15 cellular contexts compared by ENCODE assay signal in genomic region chr2:241321911-241322310, GRCh38. TPM values are rescaled to one million over a fixed set of nuclear protein-coding genes. Genes with fewer than 3 reads are reported as not detected.
DNase-seq lines count a peak whose midpoint lies in the region; ATAC-seq and TF ChIP-seq lines count a peak whose summit lies in the region.
"Had no signal": no experiment of that assay in that cellular context is flagged by ENCODE, and none has a peak within 500 bp of the region (broad histone marks: within the 10 kb centered on the region; RNA-seq: fewer than 3 reads in every experiment).

No MANE protein-coding gene starts in this region.

- H3K4me1 Mint-ChIP-seq in activated naive CD8-positive, alpha-beta T cell treated with anti-CD3 and anti-CD28 coated beads, Interleukin-2, amount 10 ng/mL, durations not matched to agents 7 days and 5 days, result peaks cover 53% of the 10 kb centered on the region
- peaks cover 66% of the 10 kb centered on the region for H3K4me1 Mint-ChIP-seq in activated naive CD8-positive, alpha-beta T cell treated with anti-CD3 and anti-CD28 coated beads, Interleukin-2, amount 50 U/mL, for 24 hours

- H4K20me1 ChIP-seq in SU-DHL-6 (ENCODE audit: low read depth, low read length), result peaks cover 42% of the 10 kb centered on the region

- no peak for ATAC-seq in activated naive CD8-positive, alpha-beta T cell treated with anti-CD3 and anti-CD28 coated beads, Interleukin-2, amount 10 ng/mL, durations not matched to agents 7 days and 5 days (ENCODE audit: low read depth)
- no peak for ATAC-seq in activated naive CD8-positive, alpha-beta T cell treated with anti-CD3 and anti-CD28 coated beads, Interleukin-2, amount 50 U/mL, for 24 hours
- ATAC-seq in upper lobe of right lung (no peak), HG03175 (IDR thresholded peaks at IDR 0.05; ENCODE audit: unreplicated experiment) (no peak)

- H3K79me2 ChIP-seq in SU-DHL-6 (ENCODE audit: insufficient read depth, low read length), result peaks cover 100% of the 10 kb centered on the region

- TF ChIP-seq CTCF in SU-DHL-6 (IDR thresholded peaks at IDR 0.05; ENCODE audit: insufficient read depth, low read length, poor library complexity, severe bottlenecking), result no peak
- TF ChIP-seq CTCF in upper lobe of right lung (IDR thresholded peaks at IDR 0.05), result no peak

- H3K4me1 ChIP-seq in iPS-20b (ENCODE audit: insufficient read depth, low read length), result peaks cover 31% of the 10 kb centered on the region
- peaks cover 65% of the 10 kb centered on the region for H3K4me1 ChIP-seq in upper lobe of right lung

- H3K36me3 ChIP-seq in SU-DHL-6 (ENCODE audit: low read length) (peaks cover 25% of the 10 kb centered on the region), iPS-20b (ENCODE audit: insufficient read depth, low read depth, low read length) (peaks cover 48% of the 10 kb centered on the region), upper lobe of right lung (peaks cover 26% of the 10 kb centered on the region)

- H3K36me3 Mint-ChIP-seq in activated naive CD8-positive, alpha-beta T cell treated with anti-CD3 and anti-CD28 coated beads, Interleukin-2, amount 10 ng/mL, durations not matched to agents 7 days and 5 days, result peaks cover 36% of the 10 kb centered on the region
- peaks cover 55% of the 10 kb centered on the region for H3K36me3 Mint-ChIP-seq in activated naive CD8-positive, alpha-beta T cell treated with anti-CD3 and anti-CD28 coated beads, Interleukin-2, amount 50 U/mL, for 24 hours (ENCODE audit: low read depth)

- H3K9me3 ChIP-seq in SU-DHL-6 (ENCODE audit: insufficient read depth, low read length) (no peaks in the 10 kb centered on the region), iPS-20b (ENCODE audit: insufficient read depth, low read depth, low read length) (no peaks in the 10 kb centered on the region), upper lobe of right lung (no peaks in the 10 kb centered on the region)

- peak overlapping the region; percentile 55 for H3K27ac Mint-ChIP-seq in activated naive CD8-positive, alpha-beta T cell treated with anti-CD3 and anti-CD28 coated beads, Interleukin-2, amount 10 ng/mL, durations not matched to agents 7 days and 5 days
- no peak overlapping the region for H3K27ac Mint-ChIP-seq in activated naive CD8-positive, alpha-beta T cell treated with anti-CD3 and anti-CD28 coated beads, Interleukin-2, amount 50 U/mL, for 24 hours

- H3K4me3 Mint-ChIP-seq in activated naive CD8-positive, alpha-beta T cell treated with anti-CD3 and anti-CD28 coated beads, Interleukin-2, amount 10 ng/mL, durations not matched to agents 7 days and 5 days, result peak overlapping the region; percentile 24
- H3K4me3 Mint-ChIP-seq in activated naive CD8-positive, alpha-beta T cell treated with anti-CD3 and anti-CD28 coated beads, Interleukin-2, amount 50 U/mL, for 24 hours, result no peak overlapping the region
- H3K4me3 Mint-ChIP-seq: activated B cell treated with CpG ODN at 0.5 μM for 24 hours had no signal

- peaks cover 21% of the 10 kb centered on the region for H3F3A ChIP-seq in SU-DHL-6 (ENCODE audit: insufficient read depth)

- H3K27me3 ChIP-seq in SU-DHL-6 (ENCODE audit: low read length) (no peaks in the 10 kb centered on the region), iPS-20b (ENCODE audit: insufficient read depth, low read length) (no peaks in the 10 kb centered on the region), upper lobe of right lung (no peaks in the 10 kb centered on the region)

- DNase-seq in activated naive CD8-positive, alpha-beta T cell treated with anti-CD3 and anti-CD28 coated beads, Interleukin-2, amount 10 ng/mL, durations not matched to agents 7 days and 5 days, result no peak
- no peak for DNase-seq in activated naive CD8-positive, alpha-beta T cell treated with anti-CD3 and anti-CD28 coated beads, Interleukin-2, amount 50 U/mL, for 24 hours
- DNase-seq in upper lobe of right lung (no peak), NCI-H2171 (lab: John Stamatoyannopoulos, UW) (no peak), NCI-H2107 treated with DMSO at 0.1 percent for 48 hours (lab: John Stamatoyannopoulos, UW; ENCODE audit: unreplicated experiment) (no peak)
- DNase-seq: activated B cell treated with CpG ODN at 0.5 μM for 24 hours, activated T-cell treated with anti-CD3 and anti-CD28 coated beads for 4 hours, amygdala, NCI-H1092, NCI-H345, OCI-M1, substantia nigra had no signal

- H3K9ac ChIP-seq in SU-DHL-6 (ENCODE audit: low read length) (no peak overlapping the region), iPS-20b (ENCODE audit: low read depth, low read length) (peak overlapping the region; percentile 19; the same call in 1 of the 2 replicates)

- no peak overlapping the region for H3K4me3 ChIP-seq in SU-DHL-6 (ENCODE audit: insufficient read depth, low read length, poor library complexity, severe bottlenecking)
- no peak overlapping the region for H3K4me3 ChIP-seq in iPS-20b (ENCODE audit: low read length)
- no peak overlapping the region for H3K4me3 ChIP-seq in upper lobe of right lung

- no peaks in the 10 kb centered on the region for H3K9me2 ChIP-seq in SU-DHL-6 (replicated peaks; ENCODE audit: insufficient read depth, low read length)

- intact Hi-C loops in upper lobe of right lung (cut with DNase I), result no loop called here

- no peak overlapping the region for H2AFZ ChIP-seq in SU-DHL-6 (ENCODE audit: low read depth, low read length, severe bottlenecking)

- peak overlapping the region; percentile 95 for H3K4me2 ChIP-seq in SU-DHL-6 (ENCODE audit: low read depth, low read length, poor library complexity, severe bottlenecking)

- H3K9me3 Mint-ChIP-seq in activated naive CD8-positive, alpha-beta T cell treated with anti-CD3 and anti-CD28 coated beads, Interleukin-2, amount 10 ng/mL, durations not matched to agents 7 days and 5 days, result no peaks in the 10 kb centered on the region
- H3K9me3 Mint-ChIP-seq in activated naive CD8-positive, alpha-beta T cell treated with anti-CD3 and anti-CD28 coated beads, Interleukin-2, amount 50 U/mL, for 24 hours, result no peaks in the 10 kb centered on the region
- H3K9me3 Mint-ChIP-seq: activated B cell treated with CpG ODN at 0.5 μM for 24 hours had no signal

- H3K27me3 Mint-ChIP-seq in activated naive CD8-positive, alpha-beta T cell treated with anti-CD3 and anti-CD28 coated beads, Interleukin-2, amount 10 ng/mL, durations not matched to agents 7 days and 5 days, result no peaks in the 10 kb centered on the region
- no peaks in the 10 kb centered on the region for H3K27me3 Mint-ChIP-seq in activated naive CD8-positive, alpha-beta T cell treated with anti-CD3 and anti-CD28 coated beads, Interleukin-2, amount 50 U/mL, for 24 hours
- H3K27me3 Mint-ChIP-seq: activated B cell treated with CpG ODN at 0.5 μM for 24 hours had no signal

- H3K27ac ChIP-seq in SU-DHL-6 (ENCODE audit: low read depth, low read length), result peak overlapping the region; percentile 22; the same call in 1 of the 2 replicates
- no peak overlapping the region for H3K27ac ChIP-seq in iPS-20b (ENCODE audit: low read length)
- H3K27ac ChIP-seq in upper lobe of right lung, result peak overlapping the region; percentile 6

- POLR2A ChIA-PET in activated naive CD8-positive, alpha-beta T cell treated with anti-CD3 and anti-CD28 coated beads, Interleukin-2, amount 10 ng/mL, durations not matched to agents 7 days and 5 days (lab: Charles Lee), result no interaction called here

RNA-seq across cellular contexts. Expression of gene SEPTIN2, which starts 6.2 kb away (rescaled TPM):
- total RNA-seq in activated naive CD8-positive, alpha-beta T cell treated with anti-CD3 and anti-CD28 coated beads, Interleukin-2, amount 10 ng/mL, durations not matched to agents 7 days and 5 days, result 100 to 1,000 TPM; 259 to 275 TPM
- total RNA-seq in upper lobe of right lung, result 264 TPM

RNA-seq across cellular contexts. Expression of gene HDLBP, which starts 6.4 kb away (rescaled TPM):
- 100 to 1,000 TPM; 158 TPM for total RNA-seq in activated naive CD8-positive, alpha-beta T cell treated with anti-CD3 and anti-CD28 coated beads, Interleukin-2, amount 10 ng/mL, durations not matched to agents 7 days and 5 days
- 444 TPM for total RNA-seq in upper lobe of right lung

RNA-seq across cellular contexts. Expression of gene FARP2, which starts 34.2 kb away (rescaled TPM):
- 10 to 100 TPM; 17.7 to 18.3 TPM for total RNA-seq in activated naive CD8-positive, alpha-beta T cell treated with anti-CD3 and anti-CD28 coated beads, Interleukin-2, amount 10 ng/mL, durations not matched to agents 7 days and 5 days
- total RNA-seq in upper lobe of right lung, result 48.6 TPM
